8 cellular contexts compared by ENCODE assay signal in the genomic region with DNA sequence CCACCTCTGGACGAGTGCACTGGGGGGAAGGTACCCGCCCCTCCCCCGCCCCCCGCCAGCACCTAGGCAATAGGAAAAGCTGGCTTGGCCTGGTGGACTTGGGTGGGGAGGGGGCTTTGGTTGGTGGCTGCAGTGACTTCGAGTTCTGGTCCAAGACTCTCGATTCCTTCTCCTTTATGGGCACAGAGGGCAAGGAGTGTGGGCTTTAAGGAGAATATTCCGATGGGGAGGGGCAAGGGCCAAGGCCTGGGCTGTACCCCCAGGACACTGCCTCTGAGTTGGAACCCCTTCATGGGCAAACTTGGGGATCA. TPM values are rescaled to one million over a fixed set of nuclear protein-coding genes. Genes with fewer than 3 reads are reported as not detected.
DNase-seq lines count a peak whose midpoint lies in the region; ATAC-seq and TF ChIP-seq lines count a peak whose summit lies in the region.

No MANE protein-coding gene starts in this region.

- H3K9ac ChIP-seq in duodenal mucosa (ENCODE audit: low read depth in 1 of 2, low read length in 2 of 2) = peak overlapping the region; percentile 66 to 78

- peaks cover 25 to 37% (median 29%) of the 10 kb centered on the region in 3 donors for H3K4me1 Mint-ChIP-seq in IgD-negative memory B cell
- H3K4me1 Mint-ChIP-seq in naive thymus-derived CD4-positive, alpha-beta T cell = peaks cover 11 to 50% (median 29%) of the 10 kb centered on the region in 7 donors

- no peak for TF ChIP-seq CTCF in BE2C (IDR thresholded peaks at IDR 0.05; ENCODE audit: low read depth, low read length)

- POLR2A ChIA-PET in naive thymus-derived CD4-positive, alpha-beta T cell (lab: Charles Lee) = interaction anchor here (2.1 kb wide), 1 partner anchor 29 kb away, joined by 12 read pairs; a partner anchor contains a TSS

- intact Hi-C loops in naive thymus-derived CD4-positive, alpha-beta T cell (cut with micrococcal nuclease) = loop anchor here (1.0 to 2.0 kb wide), 5 partner anchors 29 to 81 kb away; a partner anchor contains a TSS

- peak overlapping the region; percentile 83 to 97 (median 86) for H3K4me3 Mint-ChIP-seq in IgD-negative memory B cell
- peak overlapping the region; percentile 82 to 90 (median 89) for H3K4me3 Mint-ChIP-seq in naive thymus-derived CD4-positive, alpha-beta T cell

- H3K4me1 ChIP-seq in BE2C (peaks cover 5% of the 10 kb centered on the region; the same call in 1 of the 2 replicates), duodenal mucosa (ENCODE audit: control insufficient read depth in 1 of 2, insufficient read depth in 2 of 2, low read length in 2 of 2) (peaks cover 53 to 58% of the 10 kb centered on the region in 2 donors)
- H3K4me1 ChIP-seq in naive thymus-derived CD4-positive, alpha-beta T cell (ENCODE audit: control insufficient read depth in 2 of 2, insufficient read depth in 2 of 2, low read length in 2 of 2) = peaks cover 21% of the 10 kb centered on the region in 2 donors

- H3K27me3 Mint-ChIP-seq in IgD-negative memory B cell = no peaks in the 10 kb centered on the region
- H3K27me3 Mint-ChIP-seq in naive thymus-derived CD4-positive, alpha-beta T cell = no peaks in the 10 kb centered on the region

- peak overlapping the region; percentile 69 to 90 (median 86) for H3K27ac Mint-ChIP-seq in IgD-negative memory B cell
- peak overlapping the region; percentile 70 to 94 (median 82) for H3K27ac Mint-ChIP-seq in naive thymus-derived CD4-positive, alpha-beta T cell

- DNase-seq in BE2C (no peak), Ammon's horn (ENCODE audit: low spot score) (no peak), SIG-M5 treated with dmso at 0.1 percent for 504 hours (lab: John Stamatoyannopoulos, UW; ENCODE audit: unreplicated experiment) (no peak)
- DNase-seq in naive thymus-derived CD4-positive, alpha-beta T cell = no peak

- no peaks in the 10 kb centered on the region for H3K36me3 ChIP-seq in BE2C
- H3K36me3 ChIP-seq in duodenal mucosa (ENCODE audit: control insufficient read depth in 1 of 2, insufficient read depth in 2 of 2, low read length in 2 of 2) = no peaks in the 10 kb centered on the region
- H3K36me3 ChIP-seq in naive thymus-derived CD4-positive, alpha-beta T cell (ENCODE audit: control insufficient read depth in 2 of 3, insufficient read depth in 3 of 3, low read length in 3 of 3) = no peaks in the 10 kb centered on the region

- ATAC-seq in naive thymus-derived CD4-positive, alpha-beta T cell = no peak
- ATAC-seq in HG03354 (IDR thresholded peaks at IDR 0.05; ENCODE audit: poor library complexity, severe bottlenecking, unreplicated experiment) (no peak), HG03280 (IDR thresholded peaks at IDR 0.05; ENCODE audit: unreplicated experiment) (no peak)

- H3K9me3 ChIP-seq in BE2C (no peaks in the 10 kb centered on the region), duodenal mucosa (ENCODE audit: control insufficient read depth in 1 of 2, low read length in 2 of 2) (no peaks in the 10 kb centered on the region)
- no peaks in the 10 kb centered on the region for H3K9me3 ChIP-seq in naive thymus-derived CD4-positive, alpha-beta T cell (ENCODE audit: control insufficient read depth in 2 of 3, low read length in 3 of 3)

- peak overlapping the region; percentile 75 for H3K27ac ChIP-seq in duodenal mucosa (ENCODE audit: low read depth, low read length)
- peak overlapping the region; percentile 65 for H3K27ac ChIP-seq in naive thymus-derived CD4-positive, alpha-beta T cell (ENCODE audit: low read depth, low read length)

- H3K27me3 ChIP-seq in BE2C = no peaks in the 10 kb centered on the region
- H3K27me3 ChIP-seq in duodenal mucosa (ENCODE audit: control insufficient read depth in 1 of 2, insufficient read depth in 2 of 2, low read length in 2 of 2) = no peaks in the 10 kb centered on the region
- H3K27me3 ChIP-seq in naive thymus-derived CD4-positive, alpha-beta T cell (ENCODE audit: control insufficient read depth in 2 of 2, insufficient read depth in 2 of 2, low read length in 2 of 2) = no peaks in the 10 kb centered on the region

- no peaks in the 10 kb centered on the region for H3K36me3 Mint-ChIP-seq in IgD-negative memory B cell
- peaks cover 0 to 5% (median 0%) of the 10 kb centered on the region in 5 donors for H3K36me3 Mint-ChIP-seq in naive thymus-derived CD4-positive, alpha-beta T cell

- H3K4me3 ChIP-seq in BE2C (ENCODE audit: low read depth, low read length) = peak overlapping the region; percentile 62
- H3K4me3 ChIP-seq in duodenal mucosa (ENCODE audit: low read depth in 1 of 2, low read length in 2 of 2) = peak overlapping the region; percentile 74 to 97
- H3K4me3 ChIP-seq in naive thymus-derived CD4-positive, alpha-beta T cell (ENCODE audit: low read length) = peak overlapping the region; percentile 55

- CTCF ChIA-PET in naive thymus-derived CD4-positive, alpha-beta T cell (lab: Charles Lee) = interaction anchor here (0.6 to 1.5 kb wide), 2 partner anchors 29 to 220 kb away, joined by 3 to 8 read pairs; a partner anchor contains a TSS

- no peaks in the 10 kb centered on the region for H3K9me3 Mint-ChIP-seq in IgD-negative memory B cell
- H3K9me3 Mint-ChIP-seq in naive thymus-derived CD4-positive, alpha-beta T cell = peaks cover 0 to 1% (median 0%) of the 10 kb centered on the region in 11 donors

RNA-seq across cellular contexts. Expression of a gene that starts 0.4 kb away (rescaled TPM):
- polyA plus RNA-seq in BE2C (2012; ENCODE audit: insufficient read depth, insufficient read length, low read depth) = 7.5 TPM
- polyA plus RNA-seq in IgD-negative memory B cell = 28.6 TPM
- total RNA-seq in naive thymus-derived CD4-positive, alpha-beta T cell = 10 to 100 TPM; 20.1 to 36.2 (median 22.9) TPM
- polyA plus RNA-seq in naive thymus-derived CD4-positive, alpha-beta T cell = 1 to 10 TPM; 2.2 to 2.6 TPM

RNA-seq across cellular contexts. Expression of a gene that starts 29.1 kb away (rescaled TPM):
- polyA plus RNA-seq in BE2C (2012; ENCODE audit: insufficient read depth, insufficient read length, low read depth) = 302 TPM
- polyA plus RNA-seq in IgD-negative memory B cell = 22.6 TPM
- total RNA-seq in naive thymus-derived CD4-positive, alpha-beta T cell = 10 to 100 TPM; 27.6 to 67.1 (median 42.4) TPM
- 10 to 100 TPM; 13.4 to 15.2 TPM for polyA plus RNA-seq in naive thymus-derived CD4-positive, alpha-beta T cell

RNA-seq across cellular contexts. Expression of a gene that starts 42.3 kb away (rescaled TPM):
- polyA plus RNA-seq in BE2C (2012; ENCODE audit: insufficient read depth, insufficient read length, low read depth) = not detected
- polyA plus RNA-seq in IgD-negative memory B cell = 41.9 TPM
- not detected for total RNA-seq in naive thymus-derived CD4-positive, alpha-beta T cell
- not detected for polyA plus RNA-seq in naive thymus-derived CD4-positive, alpha-beta T cell

RNA-seq across cellular contexts. Expression of a gene that starts 52.2 kb away (rescaled TPM):
- 198 TPM for polyA plus RNA-seq in BE2C (2012; ENCODE audit: insufficient read depth, insufficient read length, low read depth)
- polyA plus RNA-seq in IgD-negative memory B cell = 54.4 TPM
- 10 to 100 TPM; 38.3 to 91.0 (median 54.6) TPM for total RNA-seq in naive thymus-derived CD4-positive, alpha-beta T cell
- 10 to 100 TPM; 56.8 to 76.0 TPM for polyA plus RNA-seq in naive thymus-derived CD4-positive, alpha-beta T cell

RNA-seq across cellular contexts. Expression of a gene that starts 53.4 kb away (rescaled TPM):
- polyA plus RNA-seq in BE2C (2012; ENCODE audit: insufficient read depth, insufficient read length, low read depth) = 7.6 TPM
- not detected for polyA plus RNA-seq in IgD-negative memory B cell
- total RNA-seq in naive thymus-derived CD4-positive, alpha-beta T cell = 10 to 100 TPM in 1 of 5 experiments, 1 to 10 TPM in 3, under 1 TPM in 1; 0.61 to 17.5 (median 2.2) TPM
- not detected for polyA plus RNA-seq in naive thymus-derived CD4-positive, alpha-beta T cell

Comparison
In these comparisons a context has a peak if more than half of its experiments do, and no peak if none do; other contexts are left out.
1. RNA of a gene that starts 42.3 kb away (polyA plus RNA-seq): 41.9 TPM in IgD-negative memory B cell (single experiment); not detected in naive thymus-derived CD4-positive, alpha-beta T cell; every median in the first group is over 10 times any median in the second.
2. Peak in every context shown above with its lines, with median percentiles within 50 percentile points of each other: H3K4me3 ChIP-seq.